Comparison of ENCODE assay signal across 8 cellular contexts in genomic region chrX:68432648-68433047, GRCh38. TPM values are rescaled to one million over a fixed set of nuclear protein-coding genes. Genes with fewer than 3 reads are reported as not detected.
DNase-seq lines count a peak whose midpoint lies in the region; ATAC-seq and TF ChIP-seq lines count a peak whose summit lies in the region.

No MANE protein-coding gene starts in this region.

- no peak for DNase-seq in CD8-positive, alpha-beta memory T cell
- DNase-seq in fibroblast of peridontal ligament (ENCODE audit: extremely low read depth) (peak; percentile 17), omental fat pad (ENCODE audit: low spot score) (no peak), NCI-H146 (lab: John Stamatoyannopoulos, UW) (no peak)

- H3K36me3 Mint-ChIP-seq in CD8-positive, alpha-beta memory T cell: no peaks in the 10 kb centered on the region

- POLR2A ChIA-PET in CD8-positive, alpha-beta memory T cell (lab: Charles Lee): no interaction called here

- CTCF ChIA-PET in CD8-positive, alpha-beta memory T cell (lab: Charles Lee): no interaction called here

- TF ChIP-seq CTCF in omental fat pad (IDR thresholded peaks at IDR 0.05): no peak

- peak overlapping the region; percentile 22 for H3K4me3 ChIP-seq in CD8-positive, alpha-beta memory T cell (ENCODE audit: low read length)

- H3K4me1 Mint-ChIP-seq in CD8-positive, alpha-beta memory T cell: peaks cover 5 to 11% (median 7%) of the 10 kb centered on the region in 3 donors

- no peaks in the 10 kb centered on the region for H3K36me3 ChIP-seq in CD8-positive, alpha-beta memory T cell (ENCODE audit: insufficient read depth, low read length)

- no peaks in the 10 kb centered on the region for H3K9me3 ChIP-seq in CD8-positive, alpha-beta memory T cell (ENCODE audit: low read length)

- H3K4me3 Mint-ChIP-seq in CD8-positive, alpha-beta memory T cell: peak overlapping the region in 6 of 7 donors; percentile 21 to 87 (median 68)

- no peak overlapping the region for H3K27ac Mint-ChIP-seq in CD8-positive, alpha-beta memory T cell

- H3K27ac ChIP-seq in CD8-positive, alpha-beta memory T cell (ENCODE audit: low read depth, low read length): no peak overlapping the region

- peaks cover 3% of the 10 kb centered on the region for H3K27me3 ChIP-seq in CD8-positive, alpha-beta memory T cell (ENCODE audit: insufficient read depth, low read length, poor library complexity, severe bottlenecking)

- H3K9me3 Mint-ChIP-seq in CD8-positive, alpha-beta memory T cell: no peaks in the 10 kb centered on the region

- ATAC-seq in SK-N-SH treated with all-trans-retinoic acid at 6 μM for 48 hours: peak; percentile 4; the same call in 2 of the 3 replicates
- ATAC-seq in omental fat pad (ENCODE audit: low FRiP score): peak; percentile 43
- ATAC-seq in HG03175 (IDR thresholded peaks at IDR 0.05; ENCODE audit: unreplicated experiment): no peak
- no peak for ATAC-seq in GM21423 (IDR thresholded peaks at IDR 0.05; ENCODE audit: unreplicated experiment)
- no peak for ATAC-seq in HG03469 (IDR thresholded peaks at IDR 0.05; ENCODE audit: unreplicated experiment)

- H3K27me3 Mint-ChIP-seq in CD8-positive, alpha-beta memory T cell: peaks cover 40 to 55% of the 10 kb centered on the region in 2 donors

- H3K4me1 ChIP-seq in CD8-positive, alpha-beta memory T cell (ENCODE audit: insufficient read depth, low read length): no peaks in the 10 kb centered on the region

TF ChIP-seq in SK-N-SH treated with all-trans-retinoic acid at 6 μM for 48 hours, 23 proteins besides CTCF, POLR2A, EP300 and RAD21:
- TF ChIP-seq GLIS3 (CRISPR knock-in tag; IDR thresholded peaks at IDR 0.05) (no peak), PPARA (CRISPR knock-in tag; IDR thresholded peaks at IDR 0.05; ENCODE audit: borderline replicate concordance) (no peak), ZFP30 (CRISPR knock-in tag; IDR thresholded peaks at IDR 0.05) (no peak), ZC3H10 (CRISPR knock-in tag; IDR thresholded peaks at IDR 0.05) (no peak), POU6F1 (CRISPR knock-in tag; IDR thresholded peaks at IDR 0.05; ENCODE audit: borderline replicate concordance, low read depth) (no peak), RARB (CRISPR knock-in tag; IDR thresholded peaks at IDR 0.05) (no peak), ISL1 (CRISPR knock-in tag; IDR thresholded peaks at IDR 0.05) (no peak), SNAI2 (CRISPR knock-in tag; IDR thresholded peaks at IDR 0.05) (no peak), TOX (CRISPR knock-in tag; IDR thresholded peaks at IDR 0.05; ENCODE audit: borderline replicate concordance) (no peak), OSR1 (CRISPR knock-in tag; IDR thresholded peaks at IDR 0.05) (no peak), ZFP3 (CRISPR knock-in tag; IDR thresholded peaks at IDR 0.05) (no peak), ARNTL (CRISPR knock-in tag; IDR thresholded peaks at IDR 0.05; ENCODE audit: borderline replicate concordance, low read depth) (no peak), ZNF8 (CRISPR knock-in tag; IDR thresholded peaks at IDR 0.05) (no peak), BACH2 (CRISPR knock-in tag; IDR thresholded peaks at IDR 0.05; ENCODE audit: borderline replicate concordance) (no peak), ZNF565 (CRISPR knock-in tag; conservative IDR thresholded peaks at IDR 0.05; ENCODE audit: low read depth) (no peak), CSDC2 (CRISPR knock-in tag; IDR thresholded peaks at IDR 0.05) (no peak), ESRRG (CRISPR knock-in tag; IDR thresholded peaks at IDR 0.05) (no peak)
- TF ChIP-seq, protein P1, sequence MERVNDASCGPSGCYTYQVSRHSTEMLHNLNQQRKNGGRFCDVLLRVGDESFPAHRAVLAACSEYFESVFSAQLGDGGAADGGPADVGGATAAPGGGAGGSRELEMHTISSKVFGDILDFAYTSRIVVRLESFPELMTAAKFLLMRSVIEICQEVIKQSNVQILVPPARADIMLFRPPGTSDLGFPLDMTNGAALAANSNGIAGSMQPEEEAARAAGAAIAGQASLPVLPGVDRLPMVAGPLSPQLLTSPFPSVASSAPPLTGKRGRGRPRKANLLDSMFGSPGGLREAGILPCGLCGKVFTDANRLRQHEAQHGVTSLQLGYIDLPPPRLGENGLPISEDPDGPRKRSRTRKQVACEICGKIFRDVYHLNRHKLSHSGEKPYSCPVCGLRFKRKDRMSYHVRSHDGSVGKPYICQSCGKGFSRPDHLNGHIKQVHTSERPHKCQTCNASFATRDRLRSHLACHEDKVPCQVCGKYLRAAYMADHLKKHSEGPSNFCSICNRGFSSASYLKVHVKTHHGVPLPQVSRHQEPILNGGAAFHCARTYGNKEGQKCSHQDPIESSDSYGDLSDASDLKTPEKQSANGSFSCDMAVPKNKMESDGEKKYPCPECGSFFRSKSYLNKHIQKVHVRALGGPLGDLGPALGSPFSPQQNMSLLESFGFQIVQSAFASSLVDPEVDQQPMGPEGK (CRISPR knock-in tag; IDR thresholded peaks at IDR 0.05; ENCODE audit: borderline replicate concordance): no peak

RNA-seq across cellular contexts. Expression of gene OPHN1, which starts 0.6 kb away (rescaled TPM):
- under 1 TPM in 1 of 2 experiments, not detected in 1; 0.20 TPM for total RNA-seq in CD8-positive, alpha-beta memory T cell
- polyA plus RNA-seq in CD8-positive, alpha-beta memory T cell: not detected
- 10 to 100 TPM in 1 of 4 donors, 1 to 10 TPM in 3; 5.3 to 24.1 (median 6.6) TPM for total RNA-seq in omental fat pad

Comparison
In these comparisons a context has a peak if more than half of its experiments do, and no peak if none do; other contexts are left out.
1. ATAC-seq: peak in SK-N-SH treated with all-trans-retinoic acid at 6 μM for 48 hours (single experiment) and omental fat pad (single experiment); none in HG03175 (single experiment), GM21423 (single experiment) and HG03469 (single experiment).
2. RNA of gene OPHN1, which starts 0.6 kb away (total RNA-seq): 5.3 to 24.1 TPM in omental fat pad; 0.20 TPM in CD8-positive, alpha-beta memory T cell; every median in the first group is over 4 times any median in the second.